1 cellular context compared by ENCODE assay signal in the genomic region with DNA sequence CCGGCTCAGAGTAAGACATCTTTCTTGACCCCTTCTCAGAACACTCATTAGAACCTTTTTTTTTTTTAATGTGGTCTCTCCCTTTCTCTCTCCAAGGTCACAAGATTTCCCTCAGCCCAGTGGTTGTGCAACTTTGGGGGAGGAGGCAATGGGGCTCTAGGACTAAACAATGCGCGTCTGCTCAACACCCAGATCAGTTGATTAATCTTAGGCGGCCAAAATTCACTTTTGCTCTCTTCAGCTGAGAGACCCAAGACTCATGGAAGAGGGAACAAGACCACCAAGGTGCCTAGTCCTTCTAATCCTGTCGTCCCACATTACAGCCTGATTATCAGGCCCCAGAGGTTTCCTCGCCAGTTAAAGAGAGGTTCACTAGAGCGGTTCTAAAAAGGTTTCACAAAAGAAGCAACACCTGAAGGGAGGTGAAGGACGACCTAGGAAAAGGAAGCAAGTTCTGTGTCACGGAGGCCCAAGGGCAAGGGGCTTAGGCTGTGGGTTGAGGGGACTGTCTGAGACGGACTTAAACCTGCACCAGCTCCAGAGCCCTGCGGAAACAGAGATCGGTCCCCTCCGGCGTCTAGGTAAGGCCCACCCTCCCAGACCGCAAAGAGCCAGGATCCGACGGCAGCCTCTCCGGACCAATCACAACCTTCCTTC.
TF ChIP-seq lines count a peak whose summit lies in the region.

No MANE protein-coding gene starts in this region.

TF ChIP-seq in H1, 55 proteins besides CTCF, POLR2A, EP300 and RAD21:
- TF ChIP-seq EGR1 (IDR thresholded peaks at IDR 0.05; ENCODE audit: borderline replicate concordance, low read depth, low read length): no peak
- TF ChIP-seq CTBP2 (IDR thresholded peaks at IDR 0.05; ENCODE audit: borderline replicate concordance, insufficient read depth, insufficient read length, low read length): no peak
- no peak for TF ChIP-seq POU5F1 (IDR thresholded peaks at IDR 0.05; ENCODE audit: low read depth, low read length)
- peak; percentile 80 for TF ChIP-seq POLR2AphosphoS5 (IDR thresholded peaks at IDR 0.05; ENCODE audit: low read depth, low read length)
- TF ChIP-seq E2F6 (IDR thresholded peaks at IDR 0.05): no peak
- TF ChIP-seq, protein P1, sequence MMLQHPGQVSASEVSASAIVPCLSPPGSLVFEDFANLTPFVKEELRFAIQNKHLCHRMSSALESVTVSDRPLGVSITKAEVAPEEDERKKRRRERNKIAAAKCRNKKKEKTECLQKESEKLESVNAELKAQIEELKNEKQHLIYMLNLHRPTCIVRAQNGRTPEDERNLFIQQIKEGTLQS (IDR thresholded peaks at IDR 0.05; ENCODE audit: insufficient read depth, low read depth, low read length): no peak
- no peak for TF ChIP-seq RBBP5 (IDR thresholded peaks at IDR 0.05; ENCODE audit: borderline replicate concordance, low read depth, low read length)
- no peak for TF ChIP-seq PHF8 (conservative IDR thresholded peaks at IDR 0.05; ENCODE audit: low read depth, low read length)
- TF ChIP-seq NANOG (IDR thresholded peaks at IDR 0.05; ENCODE audit: insufficient read depth, low read depth, low read length, poor library complexity, severe bottlenecking): no peak
- TF ChIP-seq KDM4A (IDR thresholded peaks at IDR 0.05; ENCODE audit: low read depth, low read length, severe bottlenecking): no peak
- no peak for TF ChIP-seq KDM5A (IDR thresholded peaks at IDR 0.05; ENCODE audit: low read length)
- TF ChIP-seq TAF7 (optimal IDR thresholded peaks at IDR 0.05; ENCODE audit: borderline replicate concordance, low read depth, low read length): no peak
- no peak for TF ChIP-seq JUND (IDR thresholded peaks at IDR 0.05; ENCODE audit: low read length)
- no peak for TF ChIP-seq CHD1 (IDR thresholded peaks at IDR 0.05; ENCODE audit: low read depth, low read length)
- no peak for TF ChIP-seq CBX5 (IDR thresholded peaks at IDR 0.05; ENCODE audit: low read depth, low read length)
- peak; percentile 88 for TF ChIP-seq CEBPB (IDR thresholded peaks at IDR 0.05; ENCODE audit: low read depth, low read length)
- peak; percentile 55 for TF ChIP-seq TBP (IDR thresholded peaks at IDR 0.05; ENCODE audit: low read depth, low read length)
